In genomic region chr5:32132757-32133156, GRCh38 we compare ENCODE assay signal across 20 cellular contexts. TPM values are rescaled to one million over a fixed set of nuclear protein-coding genes. Genes with fewer than 3 reads are reported as not detected.
DNase-seq lines count a peak whose midpoint lies in the region; ATAC-seq, FAIRE-seq and TF ChIP-seq lines count a peak whose summit lies in the region.
"Had no signal": no experiment of that assay in that cellular context is flagged by ENCODE, and none has a peak within 500 bp of the region (broad histone marks: within the 10 kb centered on the region; RNA-seq: fewer than 3 reads in every experiment).

No MANE protein-coding gene starts in this region.

- H3K27ac Mint-ChIP-seq in natural killer cell: peak overlapping the region; percentile 45 to 75
- peak overlapping the region in 1 of 2 donors; percentile 19 for H3K27ac Mint-ChIP-seq in natural killer cell treated with Interleukin-12 subunit alpha and Interleukin-12 subunit beta and Interleukin-15 and Interleukin-18, amount 100 ng/mL, for 72 hours
- H3K27ac Mint-ChIP-seq: B cell had no signal

- H3K9me3 ChIP-seq in SK-N-MC (ENCODE audit: low read depth, low read length): no peaks in the 10 kb centered on the region
- no peaks in the 10 kb centered on the region for H3K9me3 ChIP-seq in endothelial cell of umbilical vein (replicated peaks; ENCODE audit: control insufficient read depth, insufficient read depth, low read length)
- no peaks in the 10 kb centered on the region for H3K9me3 ChIP-seq in subcutaneous abdominal adipose tissue (ENCODE audit: control insufficient read depth in 5 of 5, low read length in 5 of 5)

- H3K9me3 Mint-ChIP-seq in natural killer cell: no peaks in the 10 kb centered on the region
- H3K9me3 Mint-ChIP-seq in natural killer cell treated with Interleukin-12 subunit alpha and Interleukin-12 subunit beta and Interleukin-15 and Interleukin-18, amount 100 ng/mL, for 72 hours: no peaks in the 10 kb centered on the region
- H3K9me3 Mint-ChIP-seq: CD4-positive, CD25-positive, alpha-beta regulatory T cell had no signal

- H3K27me3 Mint-ChIP-seq in natural killer cell (ENCODE audit: low read depth in 2 of 2): no peaks in the 10 kb centered on the region
- no peaks in the 10 kb centered on the region for H3K27me3 Mint-ChIP-seq in natural killer cell treated with Interleukin-12 subunit alpha and Interleukin-12 subunit beta and Interleukin-15 and Interleukin-18, amount 100 ng/mL, for 72 hours
- H3K27me3 Mint-ChIP-seq: B cell; CD4-positive, CD25-positive, alpha-beta regulatory T cell had no signal

- no peak overlapping the region for H3K9ac ChIP-seq in SK-N-MC (ENCODE audit: insufficient read length)
- no peak overlapping the region for H3K9ac ChIP-seq in endothelial cell of umbilical vein (replicated peaks; ENCODE audit: extremely low read depth, insufficient read depth, low read length)
- peak overlapping the region in 1 of 5 donors; percentile 2 for H3K9ac ChIP-seq in subcutaneous abdominal adipose tissue (ENCODE audit: low read length in 5 of 5)

- dilution Hi-C loops in endothelial cell of umbilical vein (cut with MboI; ENCODE audit: extremely low pct_ligation_motif_present, low sequenced_read_pairs): no loop called here

- BruUV-seq in endothelial cell of umbilical vein (replicated peaks; lab: Mats Ljungman, UMichigan): TSS peak; percentile 4

- H3K4me1 ChIP-seq in endothelial cell of umbilical vein (ENCODE audit: control insufficient read depth, extremely low read depth, insufficient read depth, low read length) (no peaks in the 10 kb centered on the region), subcutaneous abdominal adipose tissue (ENCODE audit: control insufficient read depth in 5 of 5, insufficient read depth in 5 of 5, low read length in 5 of 5) (peaks cover 0 to 45% (median 23%) of the 10 kb centered on the region in 5 donors)

- no peak overlapping the region for H2AFZ ChIP-seq in endothelial cell of umbilical vein (ENCODE audit: low read depth, low read length)

- no peaks in the 10 kb centered on the region for H3K27me3 ChIP-seq in endothelial cell of umbilical vein (ENCODE audit: control insufficient read depth in 2 of 2, insufficient read depth in 2 of 2, low read length in 2 of 2)
- no peaks in the 10 kb centered on the region for H3K27me3 ChIP-seq in subcutaneous abdominal adipose tissue (ENCODE audit: control insufficient read depth in 5 of 5, insufficient read depth in 4 of 5, low read length in 5 of 5)

- DNase-seq in natural killer cell (no peak), SK-N-MC (ENCODE audit: low read depth, low spot score) (no peak), endothelial cell of umbilical vein (ENCODE audit: low read depth, low spot score) (no peak), NCI-H187 treated with DMSO at 0.1 percent for 48 hours (lab: John Stamatoyannopoulos, UW) (no peak), glomerular visceral epithelial cell (ENCODE audit: extremely low spot score) (no peak)
- DNase-seq in natural killer cell treated with Interleukin-12 subunit alpha and Interleukin-12 subunit beta and Interleukin-15 and Interleukin-18, amount 100 ng/mL, for 72 hours (ENCODE audit: low spot score): no peak
- DNase-seq: CD4-positive, CD25-positive, alpha-beta regulatory T cell; DMS53; NCI-H1105 treated with DMSO at 0.1 percent for 48 hours; NCI-H2029 treated with DMSO at 0.1 percent for 48 hours; NCI-H2171 treated with DMSO at 0.1 percent for 48 hours; NCI-H446 treated with DMSO at 0.1 percent for 48 hours; NK-92 treated with Interleukin-12 subunit alpha and Interleukin-12 subunit beta, amount 100 ng/mL, for 24 hours; OCI-M1; RPMI8226; SIG-M5 had no signal

- 0 out of 2 replicates have a peak overlapping the region, but pooled peaks have one; percentile 25 for H3K27ac ChIP-seq in SK-N-MC
- H3K27ac ChIP-seq in endothelial cell of umbilical vein (ENCODE audit: insufficient read depth, low read depth, low read length): no peak overlapping the region
- peak overlapping the region; percentile 8 for H3K27ac ChIP-seq in subcutaneous abdominal adipose tissue (ENCODE audit: low read depth, low read length)

- H3K4me3 Mint-ChIP-seq in natural killer cell: no peak overlapping the region
- H3K4me3 Mint-ChIP-seq in natural killer cell treated with Interleukin-12 subunit alpha and Interleukin-12 subunit beta and Interleukin-15 and Interleukin-18, amount 100 ng/mL, for 72 hours: no peak overlapping the region
- H3K4me3 Mint-ChIP-seq: B cell; CD4-positive, CD25-positive, alpha-beta regulatory T cell had no signal

- peaks cover 9% of the 10 kb centered on the region for H4K20me1 ChIP-seq in endothelial cell of umbilical vein (replicated peaks; ENCODE audit: control insufficient read depth, extremely low read depth, insufficient read depth, low read length)

- H3K36me3 ChIP-seq in SK-N-MC (ENCODE audit: insufficient read depth, low read length): peaks cover 44% of the 10 kb centered on the region
- H3K36me3 ChIP-seq in endothelial cell of umbilical vein (ENCODE audit: control insufficient read depth in 2 of 2, extremely low read depth in 1 of 2, insufficient read depth in 2 of 2, low read length in 2 of 2): peaks cover 0 to 12% of the 10 kb centered on the region in 2 experiments
- H3K36me3 ChIP-seq in subcutaneous abdominal adipose tissue (ENCODE audit: control insufficient read depth in 5 of 5, insufficient read depth in 5 of 5, low read length in 5 of 5): peaks cover 10 to 16% (median 14%) of the 10 kb centered on the region in 5 donors

- intact Hi-C loops in natural killer cell (cut with micrococcal nuclease) (no loop called here), endothelial cell of umbilical vein (cut with micrococcal nuclease) (no loop called here)

- POLR2A ChIA-PET in endothelial cell of umbilical vein (lab: Charles Lee): no interaction called here

- no peak overlapping the region for H3K4me3 ChIP-seq in SK-N-MC
- no peak overlapping the region for H3K4me3 ChIP-seq in endothelial cell of umbilical vein (replicated peaks in 1 of 3; ENCODE audit: insufficient read depth in 1 of 3, low read depth in 1 of 3, low read length in 3 of 3)
- H3K4me3 ChIP-seq in subcutaneous abdominal adipose tissue (ENCODE audit: low read depth in 1 of 5, low read length in 5 of 5): no peak overlapping the region

- no peak for TF ChIP-seq POLR2A in endothelial cell of umbilical vein (IDR thresholded peaks at IDR 0.05; ENCODE audit: low read depth, low read length)

- peaks cover 53% of the 10 kb centered on the region for H3K79me2 ChIP-seq in endothelial cell of umbilical vein (ENCODE audit: control insufficient read depth, insufficient read depth, low read length)

- peaks cover 55 to 56% of the 10 kb centered on the region in 2 donors for H3K4me1 Mint-ChIP-seq in natural killer cell
- peaks cover 39 to 48% of the 10 kb centered on the region in 2 donors for H3K4me1 Mint-ChIP-seq in natural killer cell treated with Interleukin-12 subunit alpha and Interleukin-12 subunit beta and Interleukin-15 and Interleukin-18, amount 100 ng/mL, for 72 hours (ENCODE audit: low read depth in 2 of 2)

- FAIRE-seq in endothelial cell of umbilical vein (lab: Jason Lieb, UNC): no peak
- FAIRE-seq: GM19239 had no signal

- TF ChIP-seq CTCF in natural killer cell (IDR thresholded peaks at IDR 0.05) (no peak), endothelial cell of umbilical vein (IDR thresholded peaks at IDR 0.05; ENCODE audit: extremely low read depth in 1 of 2, insufficient read depth in 1 of 2, low read depth in 1 of 2, low read length in 2 of 2) (no peak)

- peaks cover 6% of the 10 kb centered on the region for H3K36me3 Mint-ChIP-seq in natural killer cell
- peaks cover 22% of the 10 kb centered on the region for H3K36me3 Mint-ChIP-seq in natural killer cell treated with Interleukin-12 subunit alpha and Interleukin-12 subunit beta and Interleukin-15 and Interleukin-18, amount 100 ng/mL, for 72 hours

- no peak overlapping the region for H3K4me2 ChIP-seq in endothelial cell of umbilical vein (ENCODE audit: insufficient read depth, low read length)

- ATAC-seq in natural killer cell (no peak), GM18858 (IDR thresholded peaks at IDR 0.05; ENCODE audit: unreplicated experiment) (no peak)
- no peak for ATAC-seq in natural killer cell treated with Interleukin-12 subunit alpha and Interleukin-12 subunit beta and Interleukin-15 and Interleukin-18, amount 100 ng/mL, for 72 hours

- CTCF ChIA-PET in endothelial cell of umbilical vein (lab: Charles Lee): interaction anchor here (1.1 to 1.5 kb wide), 2 partner anchors 40 to 99 kb away, joined by 3 read pairs; no protein-coding TSS in a partner anchor

- H3K9me1 ChIP-seq in endothelial cell of umbilical vein (replicated peaks; ENCODE audit: control insufficient read depth, extremely low read depth, insufficient read depth, low read length): no peaks in the 10 kb centered on the region

TF ChIP-seq in endothelial cell of umbilical vein, 7 proteins besides CTCF, POLR2A, EP300 and RAD21:
- TF ChIP-seq GATA2 (IDR thresholded peaks at IDR 0.05; ENCODE audit: insufficient read depth, insufficient read length, low read depth, low read length) (no peak), MYC (IDR thresholded peaks at IDR 0.05; ENCODE audit: low read depth, low read length) (no peak), MAX (IDR thresholded peaks at IDR 0.05; ENCODE audit: insufficient read depth, insufficient read length) (no peak), EZH2 (IDR thresholded peaks at IDR 0.05; ENCODE audit: borderline replicate concordance, low read depth, low read length, severe bottlenecking) (no peak), FOS (IDR thresholded peaks at IDR 0.05; ENCODE audit: borderline replicate concordance, insufficient read depth, low read length) (no peak), JUN (IDR thresholded peaks at IDR 0.05; ENCODE audit: borderline replicate concordance, insufficient read depth, insufficient read length, low read depth) (no peak), POLR2AphosphoS5 (IDR thresholded peaks at IDR 0.05; ENCODE audit: insufficient read depth, low read depth, low read length) (no peak)

RNA-seq across cellular contexts. Expression of gene GOLPH3, which starts 41.4 kb away (rescaled TPM):
- total RNA-seq in natural killer cell (10 to 100 TPM; 67.6 to 70.6 (median 69.3) TPM), endothelial cell of umbilical vein (67.2 and 70.2 TPM in 2 replicates)
- 10 to 100 TPM; 72.5 to 86.7 TPM for total RNA-seq in natural killer cell treated with Interleukin-12 subunit alpha and Interleukin-12 subunit beta and Interleukin-15 and Interleukin-18, amount 100 ng/mL, for 72 hours
- 35.7 and 38.1 TPM in 2 replicates for polyA plus RNA-seq in endothelial cell of umbilical vein
- polyA plus RNA-seq in endothelial cell of umbilical vein (2011; cell fraction: cytosol; rRNA removed): 35.8 and 37.3 TPM in 2 replicates
- polyA plus RNA-seq in endothelial cell of umbilical vein (2011; cell fraction: nucleus; rRNA removed): 26.4 and 32.3 TPM in 2 replicates
- 39.4 and 45.3 TPM in 2 replicates for polyA plus RNA-seq in endothelial cell of umbilical vein (2012)
- polyA minus RNA-seq in endothelial cell of umbilical vein: 56.7 and 57.9 TPM in 2 replicates
- polyA minus RNA-seq in endothelial cell of umbilical vein (2011; cell fraction: cytosol; rRNA and poly(A)+ RNA removed): 144 TPM
- polyA minus RNA-seq in endothelial cell of umbilical vein (2011; cell fraction: nucleus; rRNA and poly(A)+ RNA removed): 34.0 and 35.4 TPM in 2 replicates
